12 cellular contexts compared by ENCODE assay signal in genomic region chr3:133441867-133442270, GRCh38. TPM values are rescaled to one million over a fixed set of nuclear protein-coding genes. Genes with fewer than 3 reads are reported as not detected.
DNase-seq lines count a peak whose midpoint lies in the region; ATAC-seq, FAIRE-seq and TF ChIP-seq lines count a peak whose summit lies in the region.
"Had no signal": no experiment of that assay in that cellular context is flagged by ENCODE, and none has a peak within 500 bp of the region (broad histone marks: within the 10 kb centered on the region; RNA-seq: fewer than 3 reads in every experiment).

No MANE protein-coding gene starts in this region.

- DNase-seq in activated T-cell treated with anti-CD3 and anti-CD28 coated beads, Interleukin-2, amount 50 U/mL, for 4 hours: no peak
- DNase-seq in NCI-H524 treated with DMSO at 0.1 percent for 48 hours (lab: John Stamatoyannopoulos, UW): no peak
- no peak for DNase-seq in omental fat pad (ENCODE audit: low spot score)
- DNase-seq in CD1c-positive myeloid dendritic cell (ENCODE audit: extremely low spot score): no peak
- no peak for DNase-seq in H54 (ENCODE audit: insufficient read length, low spot score)
- DNase-seq: NCI-H82, psoas muscle had no signal

- no peaks in the 10 kb centered on the region for H3K27me3 Mint-ChIP-seq in activated T-cell treated with anti-CD3 and anti-CD28 coated beads, Interleukin-2, amount 50 U/mL, for 4 hours (ENCODE audit: low read depth)

- H3K36me3 Mint-ChIP-seq in activated T-cell treated with anti-CD3 and anti-CD28 coated beads, Interleukin-2, amount 50 U/mL, for 4 hours (ENCODE audit: insufficient read depth): peaks cover 9% of the 10 kb centered on the region

- H3K79me2 ChIP-seq in ACC112 (ENCODE audit: control insufficient read depth, insufficient read depth, low read length, unreplicated experiment): no peaks in the 10 kb centered on the region

- H3K27me3 ChIP-seq in ACC112 (ENCODE audit: insufficient read depth, low read length): no peaks in the 10 kb centered on the region

- no peak overlapping the region for H3K27ac ChIP-seq in ACC112 (ENCODE audit: low read depth, low read length)

- H3K4me1 ChIP-seq in ACC112 (ENCODE audit: control insufficient read depth, insufficient read depth, low read length, unreplicated experiment): peaks cover 21% of the 10 kb centered on the region

- H3K9me3 Mint-ChIP-seq in activated T-cell treated with anti-CD3 and anti-CD28 coated beads, Interleukin-2, amount 50 U/mL, for 4 hours: peaks cover 8% of the 10 kb centered on the region

- FAIRE-seq in H54 (lab: Jason Lieb, UNC): no peak
- FAIRE-seq: bronchial epithelial cell had no signal

- H3K4me3 Mint-ChIP-seq in activated T-cell treated with anti-CD3 and anti-CD28 coated beads, Interleukin-2, amount 50 U/mL, for 4 hours: peak overlapping the region; percentile 75

- H3K4me3 ChIP-seq in ACC112 (ENCODE audit: low read depth, low read length): peak overlapping the region; percentile 68
- H3K4me3 ChIP-seq: psoas muscle had no signal

- no peak for TF ChIP-seq CTCF in omental fat pad (IDR thresholded peaks at IDR 0.05)

- H2AFZ ChIP-seq in ACC112 (ENCODE audit: low read length, unreplicated experiment): peak overlapping the region; percentile 100

- peak; percentile 63 for ATAC-seq in HG03097 (IDR thresholded peaks at IDR 0.05; ENCODE audit: low FRiP score, unreplicated experiment)
- ATAC-seq in activated T-cell treated with anti-CD3 and anti-CD28 coated beads, Interleukin-2, amount 50 U/mL, for 4 hours: peak; percentile 75 to 79
- no peak for ATAC-seq in omental fat pad (ENCODE audit: low FRiP score)
- ATAC-seq: psoas muscle had no signal

- peaks cover 29% of the 10 kb centered on the region for H3K4me1 Mint-ChIP-seq in activated T-cell treated with anti-CD3 and anti-CD28 coated beads, Interleukin-2, amount 50 U/mL, for 4 hours (ENCODE audit: low read depth)

- TF ChIP-seq POLR2A in GM19193 (IDR thresholded peaks at IDR 0.05; ENCODE audit: extremely low read depth, insufficient read depth, insufficient read length) (peak; percentile 24), H54 (IDR thresholded peaks at IDR 0.05; ENCODE audit: low read depth, low read length) (no peak)

- H3K36me3 ChIP-seq in ACC112 (ENCODE audit: insufficient read depth, low read length): no peaks in the 10 kb centered on the region

RNA-seq across cellular contexts. Expression of gene BFSP2, which starts 42.0 kb away (rescaled TPM):
- not detected for total RNA-seq in activated T-cell treated with anti-CD3 and anti-CD28 coated beads, Interleukin-2, amount 50 U/mL, for 4 hours
- total RNA-seq in omental fat pad: not detected
- total RNA-seq: bronchial epithelial cell, Daoy, psoas muscle had no signal
